In genomic region chr14:35406090-35406489, GRCh38 we compare ENCODE assay signal across 8 cellular contexts. TPM values are rescaled to one million over a fixed set of nuclear protein-coding genes. Genes with fewer than 3 reads are reported as not detected.
A peak's percentile ranks its signal among the peaks of the same experiment; 100 is the strongest.
DNase-seq lines count a peak whose midpoint lies in the region; ATAC-seq and TF ChIP-seq lines count a peak whose summit lies in the region.
"Had no signal": no experiment of that assay in that cellular context is flagged by ENCODE, and none has a peak within 500 bp of the region (broad histone marks: within the 10 kb centered on the region; RNA-seq: fewer than 3 reads in every experiment).

No MANE protein-coding gene starts in this region.

- no peak for ATAC-seq in stimulated activated effector memory CD8-positive, alpha-beta T cell treated with anti-CD3 and anti-CD28 coated beads, Interleukin-12 subunit alpha, Interleukin-12 subunit beta, amount 100 ng/mL, for 72 hours

- no peak overlapping the region for H4K91ac ChIP-seq in H9 (ENCODE audit: insufficient read length, low read depth, low read length)

- H3K9ac ChIP-seq in H9 (ENCODE audit: extremely low read depth, insufficient read length, low read length): no peak overlapping the region
- H3K9ac ChIP-seq in iPS-20b (ENCODE audit: low read depth, low read length): peak overlapping the region; percentile 94; the same call in 1 of the 2 replicates

- no peaks in the 10 kb centered on the region for H3K27me3 Mint-ChIP-seq in H9 (ENCODE audit: low read depth)

- H3K27ac ChIP-seq in H9 (ENCODE audit: insufficient read length, low read depth, low read length) (no peak overlapping the region), VCaP (peak overlapping the region; percentile 100), iPS-20b (ENCODE audit: low read length) (no peak overlapping the region)

- no peak overlapping the region for H2BK20ac ChIP-seq in H9 (ENCODE audit: low read depth, low read length, poor library complexity, severe bottlenecking)

- no peak overlapping the region for H3K14ac ChIP-seq in H9 (ENCODE audit: insufficient read depth, low read length)

- H3K4me2 ChIP-seq in H9 (ENCODE audit: insufficient read depth, insufficient read length, low read length): no peak overlapping the region

- H3K27me3 ChIP-seq in H9 (ENCODE audit: insufficient read depth, low read length): no peaks in the 10 kb centered on the region
- H3K27me3 ChIP-seq in iPS-20b (ENCODE audit: insufficient read depth, low read length): no peaks in the 10 kb centered on the region
- H3K27me3 ChIP-seq in MG63: no peaks in the 10 kb centered on the region
- H3K27me3 ChIP-seq: colonic mucosa had no signal

- no peak overlapping the region for H4K5ac ChIP-seq in H9 (ENCODE audit: insufficient read length, low read depth, low read length)

- H3K18ac ChIP-seq in H9 (ENCODE audit: insufficient read length, low read depth, low read length): no peak overlapping the region

- H2BK15ac ChIP-seq in H9 (ENCODE audit: low read depth, low read length): no peak overlapping the region

- H2AK5ac ChIP-seq in H9 (ENCODE audit: insufficient read length, low read length): no peak overlapping the region

- H2BK5ac ChIP-seq in H9 (ENCODE audit: insufficient read length, low read length): no peak overlapping the region

- H2BK12ac ChIP-seq in H9 (ENCODE audit: insufficient read length, low read depth, low read length): no peak overlapping the region

- H2AFZ ChIP-seq in H9 (ENCODE audit: low read length): no peak overlapping the region

- no peaks in the 10 kb centered on the region for H3K79me2 ChIP-seq in H9 (ENCODE audit: insufficient read depth, low read length)

- H3K23me2 ChIP-seq in H9 (ENCODE audit: insufficient read length, low read depth, low read length, poor library complexity, severe bottlenecking): peaks cover 6% of the 10 kb centered on the region

- peaks cover 16 to 26% (median 25%) of the 10 kb centered on the region in 3 experiments; a peak in 6 of 7 replicates for H3K36me3 Mint-ChIP-seq in H9 (ENCODE audit: insufficient read depth in 1 of 3, low read depth in 3 of 3)
- peaks cover 41% of the 10 kb centered on the region for H3K36me3 Mint-ChIP-seq in stimulated activated effector memory CD8-positive, alpha-beta T cell treated with anti-CD3 and anti-CD28 coated beads, Interleukin-12 subunit alpha, Interleukin-12 subunit beta, amount 100 ng/mL, for 72 hours

- H3K9me3 ChIP-seq in H9 (ENCODE audit: control insufficient read depth, low read depth, low read length) (no peaks in the 10 kb centered on the region), iPS-20b (ENCODE audit: insufficient read depth, low read depth, low read length) (no peaks in the 10 kb centered on the region), MG63 (no peaks in the 10 kb centered on the region)
- H3K9me3 ChIP-seq: colonic mucosa had no signal

- H3K79me1 ChIP-seq in H9 (ENCODE audit: insufficient read depth, low read depth, low read length, poor library complexity, severe bottlenecking): no peaks in the 10 kb centered on the region

- no peak overlapping the region for H3K23ac ChIP-seq in H9 (ENCODE audit: insufficient read length, low read depth, low read length)

- H2BK120ac ChIP-seq in H9 (ENCODE audit: low read depth, low read length, poor library complexity, severe bottlenecking): no peak overlapping the region

- no peak for DNase-seq in H9
- no peak for DNase-seq in stimulated activated effector memory CD8-positive, alpha-beta T cell treated with anti-CD3 and anti-CD28 coated beads, Interleukin-12 subunit alpha, Interleukin-12 subunit beta, amount 100 ng/mL, for 72 hours (ENCODE audit: low spot score in 2 of 2)
- no peak for DNase-seq in NCI-H1105 (lab: John Stamatoyannopoulos, UW)
- DNase-seq in activated CD4-positive, CD25-positive, alpha-beta regulatory T cell treated with anti-CD3 and anti-CD28 coated beads, Interleukin-2, amount 50 U/mL, for 72 hours: no peak
- no peak for DNase-seq in MG63
- DNase-seq: colonic mucosa had no signal

- WGBS in H9 (ENCODE audit: extremely low coverage, insufficient read length, low lambda C conversion rate): no CpG with 5 or more reads among the region's 2 CpGs

- TF ChIP-seq CTCF in H9 (conservative IDR thresholded peaks at IDR 0.05) (no peak), VCaP (conservative IDR thresholded peaks at IDR 0.05) (no peak)

- peak overlapping the region; percentile 76 to 94; a peak in 3 of 5 replicates for H3K4me3 Mint-ChIP-seq in H9
- peak overlapping the region; percentile 96 for H3K4me3 Mint-ChIP-seq in stimulated activated effector memory CD8-positive, alpha-beta T cell treated with anti-CD3 and anti-CD28 coated beads, Interleukin-12 subunit alpha, Interleukin-12 subunit beta, amount 100 ng/mL, for 72 hours

- H3K36me3 ChIP-seq in iPS-20b (ENCODE audit: insufficient read depth, low read depth, low read length) (peaks cover 25% of the 10 kb centered on the region), MG63 (peaks cover 26% of the 10 kb centered on the region)

- H3K4ac ChIP-seq in H9 (ENCODE audit: low read depth, low read length): no peak overlapping the region

- H3K4me3 ChIP-seq in iPS-20b (ENCODE audit: low read length) (peak overlapping the region; percentile 95), MG63 (no peak overlapping the region)

- no peaks in the 10 kb centered on the region for H3K9me3 Mint-ChIP-seq in H9
- H3K9me3 Mint-ChIP-seq in stimulated activated effector memory CD8-positive, alpha-beta T cell treated with anti-CD3 and anti-CD28 coated beads, Interleukin-12 subunit alpha, Interleukin-12 subunit beta, amount 100 ng/mL, for 72 hours: no peaks in the 10 kb centered on the region

- H4K8ac ChIP-seq in H9 (replicated peaks; ENCODE audit: insufficient read length, low read depth, low read length): no peak overlapping the region

- no peak overlapping the region; a peak in 1 of 7 replicates for H3K27ac Mint-ChIP-seq in H9
- H3K27ac Mint-ChIP-seq in stimulated activated effector memory CD8-positive, alpha-beta T cell treated with anti-CD3 and anti-CD28 coated beads, Interleukin-12 subunit alpha, Interleukin-12 subunit beta, amount 100 ng/mL, for 72 hours: peak overlapping the region; percentile 98

- peaks cover 30 to 34% of the 10 kb centered on the region in 2 experiments for H3K4me1 Mint-ChIP-seq in H9
- H3K4me1 Mint-ChIP-seq in stimulated activated effector memory CD8-positive, alpha-beta T cell treated with anti-CD3 and anti-CD28 coated beads, Interleukin-12 subunit alpha, Interleukin-12 subunit beta, amount 100 ng/mL, for 72 hours: peaks cover 35% of the 10 kb centered on the region

- no peaks in the 10 kb centered on the region for H4K20me1 ChIP-seq in H9 (ENCODE audit: control insufficient read depth, insufficient read depth, insufficient read length)

- H3K56ac ChIP-seq in H9 (ENCODE audit: insufficient read length, low read depth, low read length): no peak overlapping the region

- no peak overlapping the region for H3T11ph ChIP-seq in H9 (ENCODE audit: low read length)

- H3K4me1 ChIP-seq in H9 (ENCODE audit: insufficient read depth, low read length): peaks cover 7% of the 10 kb centered on the region; the same call in 1 of the 2 replicates
- peaks cover 16% of the 10 kb centered on the region; the same call in 1 of the 2 replicates for H3K4me1 ChIP-seq in iPS-20b (ENCODE audit: insufficient read depth, low read length)

RNA-seq across cellular contexts. Expression of gene NFKBIA, which starts 1.5 kb away (rescaled TPM):
- 38.4 and 39.1 TPM in 2 replicates for total RNA-seq in H9 (2021)
- 37.1 and 76.7 TPM in 2 replicates for total RNA-seq in MG63 (2014; rRNA removed; shearing (Covaris generic); ENCODE audit: low replicate concordance)
